Comparison of ENCODE assay signal across 1 cellular context in genomic region chr12:6688543-6688999, GRCh38.
A peak's percentile ranks its signal among the peaks of the same experiment; 100 is the strongest.
TF ChIP-seq lines count a peak whose summit lies in the region.

No MANE protein-coding gene starts in this region.

TF ChIP-seq in HepG2, 621 proteins besides CTCF, POLR2A, EP300 and RAD21 (continued from another document):
- TF ChIP-seq STAT6 (CRISPR knock-in tag; IDR thresholded peaks at IDR 0.05; ENCODE audit: borderline replicate concordance) (0 out of 2 replicates have a peak, but pooled peaks have one; percentile 10), ZNF749 (CRISPR knock-in tag; IDR thresholded peaks at IDR 0.05; ENCODE audit: borderline replicate concordance) (no peak), HNF4A (CRISPR knock-in tag; IDR thresholded peaks at IDR 0.05) (peak; percentile 21; the same call in 1 of the 2 replicates), MTERF4 (CRISPR knock-in tag; IDR thresholded peaks at IDR 0.05) (peak; percentile 35; the same call in 1 of the 2 replicates), ZNF619 (CRISPR knock-in tag; IDR thresholded peaks at IDR 0.05) (0 out of 2 replicates have a peak, but pooled peaks have one; percentile 58), ZMYM4 (CRISPR knock-in tag; IDR thresholded peaks at IDR 0.05) (peak; percentile 16; the same call in 1 of the 2 replicates), XRCC5 (optimal IDR thresholded peaks at IDR 0.05; ENCODE audit: low read length) (no peak), REST (IDR thresholded peaks at IDR 0.05; ENCODE audit: borderline replicate concordance in 1 of 2, low read depth in 1 of 2, low read length in 2 of 2) (peak in 1 of 2 experiments; percentile 16; a peak in 1 of 4 replicates), ZNF570 (CRISPR knock-in tag; IDR thresholded peaks at IDR 0.05; ENCODE audit: borderline replicate concordance) (no peak), ZMYM2 (CRISPR knock-in tag; IDR thresholded peaks at IDR 0.05) (no peak), TSC22D2 (CRISPR knock-in tag; IDR thresholded peaks at IDR 0.05; ENCODE audit: borderline replicate concordance) (no peak), ZNF350 (CRISPR knock-in tag; IDR thresholded peaks at IDR 0.05; ENCODE audit: borderline replicate concordance, low read depth) (no peak; the same call in 1 of the 2 replicates), MXD1 (CRISPR knock-in tag; IDR thresholded peaks at IDR 0.05) (0 out of 2 replicates have a peak, but pooled peaks have one; percentile 3), ZNF782 (CRISPR knock-in tag; IDR thresholded peaks at IDR 0.05; ENCODE audit: borderline replicate concordance) (no peak), MED1 (CRISPR knock-in tag; IDR thresholded peaks at IDR 0.05) (peak; percentile 23; the same call in 1 of the 2 replicates), PITX1 (CRISPR knock-in tag; IDR thresholded peaks at IDR 0.05) (0 out of 2 replicates have a peak, but pooled peaks have one; percentile 7), ZNF282 (IDR thresholded peaks at IDR 0.05; ENCODE audit: partially characterized antibody) (no peak), ZNF407 (CRISPR knock-in tag; IDR thresholded peaks at IDR 0.05; ENCODE audit: not compliant biosample characterization) (peak; percentile 23), MTF2 (CRISPR knock-in tag; IDR thresholded peaks at IDR 0.05; ENCODE audit: borderline replicate concordance) (peak; percentile 85; the same call in 1 of the 2 replicates), RFX5 (IDR thresholded peaks at IDR 0.05; ENCODE audit: low read depth, low read length) (no peak; the same call in 1 of the 2 replicates), HOXA5 (CRISPR knock-in tag; IDR thresholded peaks at IDR 0.05) (peak; percentile 38; the same call in 1 of the 2 replicates), GATA4 (IDR thresholded peaks at IDR 0.05; ENCODE audit: borderline replicate concordance, low read depth) (peak; percentile 30; the same call in 1 of the 2 replicates), ZMAT3 (CRISPR knock-in tag; conservative IDR thresholded peaks at IDR 0.05) (peak; percentile 9; the same call in 1 of the 2 replicates), ZNF607 (CRISPR knock-in tag; IDR thresholded peaks at IDR 0.05; ENCODE audit: borderline replicate concordance) (peak; percentile 20; the same call in 1 of the 2 replicates), GATAD1 (CRISPR knock-in tag; IDR thresholded peaks at IDR 0.05) (0 out of 2 replicates have a peak, but pooled peaks have one; percentile 56), HOXA3 (CRISPR knock-in tag; IDR thresholded peaks at IDR 0.05) (peak; percentile 47; the same call in 1 of the 2 replicates), ZNF841 (CRISPR knock-in tag; IDR thresholded peaks at IDR 0.05; ENCODE audit: borderline replicate concordance) (no peak)
- TF ChIP-seq, protein P1, sequence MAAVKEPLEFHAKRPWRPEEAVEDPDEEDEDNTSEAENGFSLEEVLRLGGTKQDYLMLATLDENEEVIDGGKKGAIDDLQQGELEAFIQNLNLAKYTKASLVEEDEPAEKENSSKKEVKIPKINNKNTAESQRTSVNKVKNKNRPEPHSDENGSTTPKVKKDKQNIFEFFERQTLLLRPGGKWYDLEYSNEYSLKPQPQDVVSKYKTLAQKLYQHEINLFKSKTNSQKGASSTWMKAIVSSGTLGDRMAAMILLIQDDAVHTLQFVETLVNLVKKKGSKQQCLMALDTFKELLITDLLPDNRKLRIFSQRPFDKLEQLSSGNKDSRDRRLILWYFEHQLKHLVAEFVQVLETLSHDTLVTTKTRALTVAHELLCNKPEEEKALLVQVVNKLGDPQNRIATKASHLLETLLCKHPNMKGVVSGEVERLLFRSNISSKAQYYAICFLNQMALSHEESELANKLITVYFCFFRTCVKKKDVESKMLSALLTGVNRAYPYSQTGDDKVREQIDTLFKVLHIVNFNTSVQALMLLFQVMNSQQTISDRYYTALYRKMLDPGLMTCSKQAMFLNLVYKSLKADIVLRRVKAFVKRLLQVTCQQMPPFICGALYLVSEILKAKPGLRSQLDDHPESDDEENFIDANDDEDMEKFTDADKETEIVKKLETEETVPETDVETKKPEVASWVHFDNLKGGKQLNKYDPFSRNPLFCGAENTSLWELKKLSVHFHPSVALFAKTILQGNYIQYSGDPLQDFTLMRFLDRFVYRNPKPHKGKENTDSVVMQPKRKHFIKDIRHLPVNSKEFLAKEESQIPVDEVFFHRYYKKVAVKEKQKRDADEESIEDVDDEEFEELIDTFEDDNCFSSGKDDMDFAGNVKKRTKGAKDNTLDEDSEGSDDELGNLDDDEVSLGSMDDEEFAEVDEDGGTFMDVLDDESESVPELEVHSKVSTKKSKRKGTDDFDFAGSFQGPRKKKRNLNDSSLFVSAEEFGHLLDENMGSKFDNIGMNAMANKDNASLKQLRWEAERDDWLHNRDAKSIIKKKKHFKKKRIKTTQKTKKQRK (IDR thresholded peaks at IDR 0.05; ENCODE audit: low read length), result no peak
- TF ChIP-seq, protein P2, sequence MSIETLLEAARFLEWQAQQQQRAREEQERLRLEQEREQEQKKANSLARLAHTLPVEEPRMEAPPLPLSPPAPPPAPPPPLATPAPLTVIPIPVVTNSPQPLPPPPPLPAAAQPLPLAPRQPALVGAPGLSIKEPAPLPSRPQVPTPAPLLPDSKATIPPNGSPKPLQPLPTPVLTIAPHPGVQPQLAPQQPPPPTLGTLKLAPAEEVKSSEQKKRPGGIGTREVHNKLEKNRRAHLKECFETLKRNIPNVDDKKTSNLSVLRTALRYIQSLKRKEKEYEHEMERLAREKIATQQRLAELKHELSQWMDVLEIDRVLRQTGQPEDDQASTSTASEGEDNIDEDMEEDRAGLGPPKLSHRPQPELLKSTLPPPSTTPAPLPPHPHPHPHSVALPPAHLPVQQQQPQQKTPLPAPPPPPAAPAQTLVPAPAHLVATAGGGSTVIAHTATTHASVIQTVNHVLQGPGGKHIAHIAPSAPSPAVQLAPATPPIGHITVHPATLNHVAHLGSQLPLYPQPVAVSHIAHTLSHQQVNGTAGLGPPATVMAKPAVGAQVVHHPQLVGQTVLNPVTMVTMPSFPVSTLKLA (IDR thresholded peaks at IDR 0.05), result 0 out of 2 replicates have a peak, but pooled peaks have one; percentile 5
- TF ChIP-seq, protein P3, sequence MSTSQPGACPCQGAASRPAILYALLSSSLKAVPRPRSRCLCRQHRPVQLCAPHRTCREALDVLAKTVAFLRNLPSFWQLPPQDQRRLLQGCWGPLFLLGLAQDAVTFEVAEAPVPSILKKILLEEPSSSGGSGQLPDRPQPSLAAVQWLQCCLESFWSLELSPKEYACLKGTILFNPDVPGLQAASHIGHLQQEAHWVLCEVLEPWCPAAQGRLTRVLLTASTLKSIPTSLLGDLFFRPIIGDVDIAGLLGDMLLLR (CRISPR knock-in tag; IDR thresholded peaks at IDR 0.05), result 0 out of 2 replicates have a peak, but pooled peaks have one; percentile 27
TF ChIP-seq in HepG2: peak in this region for 65.
